Comparison of ENCODE assay signal across 8 cellular contexts in the genomic region with DNA sequence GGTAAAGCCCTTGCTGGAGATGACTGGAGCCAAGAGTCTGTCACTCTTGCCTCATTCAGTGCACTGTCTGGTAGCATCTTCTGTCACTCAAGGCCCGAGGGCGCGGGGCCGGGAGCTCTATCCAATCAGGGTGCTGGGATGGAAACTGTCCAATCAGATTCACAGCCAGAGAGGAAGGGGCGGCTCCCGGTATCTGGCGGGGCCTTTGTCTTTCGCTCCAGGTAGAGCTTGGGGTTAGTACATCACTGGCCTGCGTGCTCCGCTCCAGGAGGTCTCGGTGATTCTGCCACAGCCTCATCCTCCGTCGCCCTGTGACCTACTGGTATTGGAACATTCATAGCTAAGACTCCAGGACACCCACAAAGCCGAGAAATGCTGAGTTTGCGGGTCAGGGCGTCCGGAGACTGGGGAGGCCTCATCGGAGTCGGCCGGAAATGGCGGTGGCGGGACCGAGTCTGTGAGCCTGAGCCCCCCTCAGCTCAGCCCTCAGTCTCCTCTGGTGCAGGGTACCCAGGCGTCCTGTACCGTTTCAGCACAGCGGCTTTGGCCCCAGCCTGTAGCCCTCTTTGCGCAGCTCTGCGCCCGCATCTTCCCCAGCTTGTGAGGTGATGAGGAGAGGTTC. TPM values are rescaled to one million over a fixed set of nuclear protein-coding genes. Genes with fewer than 3 reads are reported as not detected.
DNase-seq lines count a peak whose midpoint lies in the region; ATAC-seq and TF ChIP-seq lines count a peak whose summit lies in the region.

No MANE protein-coding gene starts in this region.

- peak; percentile 46 for DNase-seq in BJ (ENCODE audit: low read depth)
- DNase-seq in RPMI8226 = peak; percentile 16
- peak; percentile 96 for DNase-seq in activated naive CD4-positive, alpha-beta T cell treated with anti-CD3 and anti-CD28 coated beads for 36 hours
- peak; percentile 6 for DNase-seq in glomerular visceral epithelial cell (ENCODE audit: extremely low spot score)
- peak; percentile 83 for DNase-seq in occipital lobe (lab: John Stamatoyannopoulos, UW)
- DNase-seq in substantia nigra (lab: John Stamatoyannopoulos, UW) = peak; percentile 29 to 95 (median 85)

- H3K27me3 ChIP-seq in BJ (ENCODE audit: control insufficient read depth, insufficient read depth, low read length) = no peaks in the 10 kb centered on the region

- no peak overlapping the region for H3K27ac ChIP-seq in substantia nigra (ENCODE audit: low read depth, low read length, poor library complexity, severe bottlenecking)

- peak overlapping the region; percentile 87 for H3K27ac Mint-ChIP-seq in activated naive CD4-positive, alpha-beta T cell treated with anti-CD3 and anti-CD28 coated beads for 36 hours

- CTCF ChIA-PET in BJ (lab: Yijun Ruan, JAX) = no interaction called here
- CTCF ChIA-PET in activated naive CD4-positive, alpha-beta T cell treated with anti-CD3 and anti-CD28 coated beads for 36 hours (lab: Charles Lee) = interaction anchor here (0.7 kb wide), 1 partner anchor 37 kb away, joined by 3 read pairs; no protein-coding TSS in a partner anchor

- intact Hi-C loops in activated naive CD4-positive, alpha-beta T cell treated with anti-CD3 and anti-CD28 coated beads for 36 hours (cut with micrococcal nuclease) = loop anchor here (1.0 to 10.0 kb wide), 8 partner anchors 20 to 482 kb away; partner anchors contain the start of genes ZNF430, ZNF493, ZNF714 and ZNF737

- peak overlapping the region; percentile 52 for H3K4me3 ChIP-seq in BJ (ENCODE audit: low read depth, low read length)

- H3K36me3 ChIP-seq in BJ (ENCODE audit: control insufficient read depth, insufficient read depth, low read length) = no peaks in the 10 kb centered on the region

- ATAC-seq in GM19328 (IDR thresholded peaks at IDR 0.05; ENCODE audit: unreplicated experiment) (peak; percentile 97), HG03565 (IDR thresholded peaks at IDR 0.05; ENCODE audit: unreplicated experiment) (peak; percentile 100)

- peak overlapping the region; percentile 97 for H3K4me3 Mint-ChIP-seq in activated naive CD4-positive, alpha-beta T cell treated with anti-CD3 and anti-CD28 coated beads for 36 hours

- peaks cover 3% of the 10 kb centered on the region for H3K4me1 Mint-ChIP-seq in activated naive CD4-positive, alpha-beta T cell treated with anti-CD3 and anti-CD28 coated beads for 36 hours (ENCODE audit: low read depth)

- no peak for TF ChIP-seq CTCF in BJ (IDR thresholded peaks at IDR 0.05; ENCODE audit: insufficient read depth, low read depth, low read length)

- no peaks in the 10 kb centered on the region for H3K27me3 Mint-ChIP-seq in activated naive CD4-positive, alpha-beta T cell treated with anti-CD3 and anti-CD28 coated beads for 36 hours (ENCODE audit: low read depth)

- no peaks in the 10 kb centered on the region for H3K9me3 Mint-ChIP-seq in activated naive CD4-positive, alpha-beta T cell treated with anti-CD3 and anti-CD28 coated beads for 36 hours

- peaks cover 10% of the 10 kb centered on the region for H3K36me3 Mint-ChIP-seq in activated naive CD4-positive, alpha-beta T cell treated with anti-CD3 and anti-CD28 coated beads for 36 hours (ENCODE audit: low read depth)

- POLR2A ChIA-PET in BJ (lab: Charles Lee) = interaction anchor here (0.6 kb wide), 1 partner anchor 17 kb away, joined by 3 read pairs; no protein-coding TSS in a partner anchor

RNA-seq across cellular contexts. Expression of gene ZNF430, which starts 20.6 kb away (rescaled TPM):
- polyA plus RNA-seq in BJ (2011; rRNA removed) = 5.3 and 5.9 TPM in 2 replicates
- polyA minus RNA-seq in BJ (2011; rRNA and poly(A)+ RNA removed) = 7.2 TPM in 2 replicates
- 10 to 100 TPM; 18.2 to 19.5 TPM for total RNA-seq in activated naive CD4-positive, alpha-beta T cell treated with anti-CD3 and anti-CD28 coated beads for 36 hours
- total RNA-seq in occipital lobe = 33.8 TPM

Comparison
In these comparisons a context has a peak if more than half of its experiments do, and no peak if none do; other contexts are left out.
1. DNase-seq: peak in every context shown above with its lines; median percentile 96 in activated naive CD4-positive, alpha-beta T cell treated with anti-CD3 and anti-CD28 coated beads for 36 hours; 85 in substantia nigra; 83 in occipital lobe; 46 in BJ; 16 in RPMI8226; 6 in glomerular visceral epithelial cell.